10 cellular contexts compared by ENCODE assay signal in genomic region chr20:41248371-41249024, GRCh38.
A peak's percentile ranks its signal among the peaks of the same experiment; 100 is the strongest.
DNase-seq lines count a peak whose midpoint lies in the region; ATAC-seq and TF ChIP-seq lines count a peak whose summit lies in the region.
"Had no signal": no experiment of that assay in that cellular context is flagged by ENCODE, and none has a peak within 500 bp of the region (broad histone marks: within the 10 kb centered on the region; RNA-seq: fewer than 3 reads in every experiment).

No MANE protein-coding gene starts in this region.

- TF ChIP-seq CTCF in Peyer's patch (IDR thresholded peaks at IDR 0.05) (no peak), epithelial cell of proximal tubule (conservative IDR thresholded peaks at IDR 0.05; ENCODE audit: low read depth, low read length) (no peak), stomach (IDR thresholded peaks at IDR 0.05) (no peak)

- H3K27me3 Mint-ChIP-seq in memory B cell, result no peaks in the 10 kb centered on the region

- no peak for TF ChIP-seq POLR2A in Peyer's patch (IDR thresholded peaks at IDR 0.05)
- TF ChIP-seq POLR2A in stomach (IDR thresholded peaks at IDR 0.05), result no peak

- H3K4me3 ChIP-seq in Peyer's patch (no peak overlapping the region), epithelial cell of proximal tubule (ENCODE audit: low read depth, low read length) (no peak overlapping the region), stomach (no peak overlapping the region)

- ATAC-seq in memory B cell (ENCODE audit: low read depth) (no peak), GM21360 (IDR thresholded peaks at IDR 0.05; ENCODE audit: unreplicated experiment) (no peak), HG03378 (IDR thresholded peaks at IDR 0.05; ENCODE audit: unreplicated experiment) (no peak)

- H3K27me3 ChIP-seq in Peyer's patch (no peaks in the 10 kb centered on the region), stomach (no peaks in the 10 kb centered on the region)

- H3K36me3 Mint-ChIP-seq in memory B cell, result no peaks in the 10 kb centered on the region

- H3K27ac ChIP-seq in Peyer's patch (peak overlapping the region; percentile 57 to 83 (median 67)), stomach (peak overlapping the region; percentile 51 to 88 (median 86))

- DNase-seq in Peyer's patch, result no peak
- DNase-seq in epithelial cell of proximal tubule (ENCODE audit: low read depth), result peak; percentile 88
- no peak for DNase-seq in memory B cell (ENCODE audit: low spot score in 2 of 2)
- DNase-seq in stomach, result no peak
- DNase-seq in HT-29 (ENCODE audit: low spot score), result no peak
- DNase-seq in NCI-H187 (lab: John Stamatoyannopoulos, UW), result no peak
- DNase-seq: activated naive CD4-positive, alpha-beta T cell treated with Interleukin-2 at 50 U/mL for 16 hours; NCI-H2081 treated with DMSO at 0.1 percent for 48 hours had no signal

- 30 to 45% (median 34%) methylated on average over 4 of the region's 4 CpGs for WGBS in stomach, 5 donors

- H3K36me3 ChIP-seq in Peyer's patch (no peaks in the 10 kb centered on the region), stomach (no peaks in the 10 kb centered on the region)

- peak; percentile 77 for TF ChIP-seq EP300 in stomach (IDR thresholded peaks at IDR 0.05)

- H3K9me3 ChIP-seq in Peyer's patch, result no peaks in the 10 kb centered on the region
- H3K9me3 ChIP-seq in stomach, result no peaks in the 10 kb centered on the region

- H3K4me1 Mint-ChIP-seq in memory B cell, result peaks cover 22% of the 10 kb centered on the region

- H3K4me1 ChIP-seq in Peyer's patch (peaks cover 0 to 41% (median 6%) of the 10 kb centered on the region in 4 donors), stomach (peaks cover 29 to 69% (median 66%) of the 10 kb centered on the region in 4 donors)

- H3K27ac Mint-ChIP-seq in memory B cell, result peak overlapping the region; percentile 6

- H3K4me3 Mint-ChIP-seq in memory B cell, result peak overlapping the region; percentile 0

- H3K9me3 Mint-ChIP-seq in memory B cell, result no peaks in the 10 kb centered on the region

- intact Hi-C loops in stomach (cut with DNase I; ENCODE audit: low total_unique reads), result no loop called here
